9 cellular contexts compared by ENCODE assay signal in genomic region chr5:108727154-108727638, GRCh38. TPM values are rescaled to one million over a fixed set of nuclear protein-coding genes. Genes with fewer than 3 reads are reported as not detected.
DNase-seq lines count a peak whose midpoint lies in the region; ATAC-seq and TF ChIP-seq lines count a peak whose summit lies in the region.
"Had no signal": no experiment of that assay in that cellular context is flagged by ENCODE, and none has a peak within 500 bp of the region (broad histone marks: within the 10 kb centered on the region; RNA-seq: fewer than 3 reads in every experiment).

No MANE protein-coding gene starts in this region.

- peaks cover 0 to 26% (median 20%) of the 10 kb centered on the region in 5 donors for H3K4me1 ChIP-seq in subcutaneous abdominal adipose tissue (ENCODE audit: control insufficient read depth in 5 of 5, insufficient read depth in 5 of 5, low read length in 5 of 5)

- H3K9me3 ChIP-seq in subcutaneous abdominal adipose tissue (ENCODE audit: control insufficient read depth in 5 of 5, low read length in 5 of 5), result no peaks in the 10 kb centered on the region

- H3K27me3 ChIP-seq in kidney epithelial cell (ENCODE audit: control insufficient read depth, insufficient read depth, low read length) (no peaks in the 10 kb centered on the region), subcutaneous abdominal adipose tissue (ENCODE audit: control insufficient read depth in 5 of 5, insufficient read depth in 4 of 5, low read length in 5 of 5) (no peaks in the 10 kb centered on the region)

- peak overlapping the region; percentile 85 to 99 (median 94) for H3K9ac ChIP-seq in subcutaneous abdominal adipose tissue (ENCODE audit: low read length in 5 of 5)

- peak overlapping the region; percentile 99 for H3K27ac ChIP-seq in subcutaneous abdominal adipose tissue (ENCODE audit: low read depth, low read length)
- H3K27ac ChIP-seq: C4-2B had no signal

- H3K36me3 ChIP-seq in kidney epithelial cell (ENCODE audit: control insufficient read depth, insufficient read depth, low read length), result no peaks in the 10 kb centered on the region
- no peaks in the 10 kb centered on the region for H3K36me3 ChIP-seq in subcutaneous abdominal adipose tissue (ENCODE audit: control insufficient read depth in 5 of 5, insufficient read depth in 5 of 5, low read length in 5 of 5)

- DNase-seq in NCI-H2107 treated with DMSO at 0.1 percent for 48 hours (lab: John Stamatoyannopoulos, UW; ENCODE audit: unreplicated experiment) (peak; percentile 3), NCI-H2107 (lab: John Stamatoyannopoulos, UW) (no peak), MV-4-11 (lab: John Stamatoyannopoulos, UW) (peak; percentile 73), T47D (ENCODE audit: low read depth in 1 of 2, low spot score in 1 of 2) (peak; percentile 31 to 86), kidney epithelial cell (ENCODE audit: low read depth) (no peak)
- no peak for DNase-seq in activated CD8-positive, alpha-beta memory T cell treated with anti-CD3 and anti-CD28 coated beads, Interleukin-2, amount 50 U/mL, for 4 hours

- ATAC-seq in HG03342 (IDR thresholded peaks at IDR 0.05; ENCODE audit: unreplicated experiment), result no peak

- H3K4me3 ChIP-seq in kidney epithelial cell (ENCODE audit: low read depth, low read length) (peak overlapping the region; percentile 60), subcutaneous abdominal adipose tissue (ENCODE audit: low read depth in 1 of 5, low read length in 5 of 5) (peak overlapping the region; percentile 84 to 98 (median 93))

- in situ Hi-C loops in T47D (cut with HindIII; ENCODE audit: low pct_unique_long_range_greater_than_20kb, low sequenced_read_pairs), result no loop called here

- TF ChIP-seq CTCF in kidney epithelial cell (IDR thresholded peaks at IDR 0.05; ENCODE audit: insufficient read depth, low read length, poor library complexity, severe bottlenecking), result no peak

RNA-seq across cellular contexts. Expression of gene FER, which starts 20.5 kb away (rescaled TPM):
- 13.6 and 15.1 TPM in 2 replicates for total RNA-seq in kidney epithelial cell

Comparison
In these comparisons a context has a peak if more than half of its experiments do, and no peak if none do; other contexts are left out.
1. DNase-seq: peak in NCI-H2107 treated with DMSO at 0.1 percent for 48 hours (single experiment), MV-4-11 (single experiment) and T47D (2 of 2); none in NCI-H2107 (single experiment), kidney epithelial cell (single experiment) and activated CD8-positive, alpha-beta memory T cell treated with anti-CD3 and anti-CD28 coated beads, Interleukin-2, amount 50 U/mL, for 4 hours (single experiment).